15 cellular contexts compared by ENCODE assay signal in genomic region chr12:90611048-90611447, GRCh38.
A peak's percentile ranks its signal among the peaks of the same experiment; 100 is the strongest.
DNase-seq lines count a peak whose midpoint lies in the region; ATAC-seq and TF ChIP-seq lines count a peak whose summit lies in the region.
"Had no signal": no experiment of that assay in that cellular context is flagged by ENCODE, and none has a peak within 500 bp of the region (broad histone marks: within the 10 kb centered on the region; RNA-seq: fewer than 3 reads in every experiment).

No MANE protein-coding gene starts in this region.

- no peaks in the 10 kb centered on the region for H3K9me3 Mint-ChIP-seq in stimulated activated memory B cell treated with anti-CD40 and anti-IgM and Interleukin-4, amounts not matched to agents 10 μg/mL and 1 μg/mL and 100 μg/mL, for 72 hours
- H3K9me3 Mint-ChIP-seq in CD8-positive, alpha-beta T cell, result no peaks in the 10 kb centered on the region
- H3K9me3 Mint-ChIP-seq: GM23338, H9 had no signal

- POLR2A ChIA-PET in CD8-positive, alpha-beta T cell (lab: Charles Lee), result no interaction called here

- H3K27me3 Mint-ChIP-seq in stimulated activated memory B cell treated with anti-CD40 and anti-IgM and Interleukin-4, amounts not matched to agents 10 μg/mL and 1 μg/mL and 100 μg/mL, for 72 hours, result no peaks in the 10 kb centered on the region
- no peaks in the 10 kb centered on the region for H3K27me3 Mint-ChIP-seq in CD8-positive, alpha-beta T cell (ENCODE audit: low read depth)
- H3K27me3 Mint-ChIP-seq: CD4-positive, alpha-beta memory T cell had no signal

- no peaks in the 10 kb centered on the region for H3K36me3 Mint-ChIP-seq in stimulated activated memory B cell treated with anti-CD40 and anti-IgM and Interleukin-4, amounts not matched to agents 10 μg/mL and 1 μg/mL and 100 μg/mL, for 72 hours
- no peaks in the 10 kb centered on the region for H3K36me3 Mint-ChIP-seq in CD8-positive, alpha-beta T cell
- H3K36me3 Mint-ChIP-seq: CD4-positive, alpha-beta memory T cell had no signal

- H3K4me1 ChIP-seq in CD8-positive, alpha-beta T cell (ENCODE audit: insufficient read depth, low read length), result no peaks in the 10 kb centered on the region
- H3K4me1 ChIP-seq: Caco-2 had no signal

- no peak overlapping the region for H3K27ac ChIP-seq in CD8-positive, alpha-beta T cell (ENCODE audit: low read depth, low read length)

- H3K4me1 Mint-ChIP-seq in stimulated activated memory B cell treated with anti-CD40 and anti-IgM and Interleukin-4, amounts not matched to agents 10 μg/mL and 1 μg/mL and 100 μg/mL, for 72 hours, result no peaks in the 10 kb centered on the region
- H3K4me1 Mint-ChIP-seq in CD8-positive, alpha-beta T cell (ENCODE audit: low read depth), result no peaks in the 10 kb centered on the region
- H3K4me1 Mint-ChIP-seq: CD4-positive, alpha-beta memory T cell; GM23338; H9 had no signal

- no peaks in the 10 kb centered on the region for H3K27me3 ChIP-seq in CD8-positive, alpha-beta T cell (ENCODE audit: insufficient read depth, low read length)

- H3K36me3 ChIP-seq in CD8-positive, alpha-beta T cell (ENCODE audit: insufficient read depth, low read length), result no peaks in the 10 kb centered on the region

- intact Hi-C loops in Right ventricle myocardium superior (cut with DNase I), result no loop called here
- intact Hi-C loops in CD8-positive, alpha-beta T cell (cut with DNase I, micrococcal nuclease), result no loop called here

- no peak overlapping the region for H3K4me3 Mint-ChIP-seq in stimulated activated memory B cell treated with anti-CD40 and anti-IgM and Interleukin-4, amounts not matched to agents 10 μg/mL and 1 μg/mL and 100 μg/mL, for 72 hours
- no peak overlapping the region for H3K4me3 Mint-ChIP-seq in CD8-positive, alpha-beta T cell
- H3K4me3 Mint-ChIP-seq: CD4-positive, alpha-beta memory T cell; GM23338; H9 had no signal

- no peak overlapping the region for H3K27ac Mint-ChIP-seq in stimulated activated memory B cell treated with anti-CD40 and anti-IgM and Interleukin-4, amounts not matched to agents 10 μg/mL and 1 μg/mL and 100 μg/mL, for 72 hours
- H3K27ac Mint-ChIP-seq in CD8-positive, alpha-beta T cell, result no peak overlapping the region
- H3K27ac Mint-ChIP-seq: CD4-positive, alpha-beta memory T cell; GM23338; H9 had no signal

- no peak for TF ChIP-seq CTCF in CD8-positive, alpha-beta T cell (IDR thresholded peaks at IDR 0.05)

- no peaks in the 10 kb centered on the region for H3K9me3 ChIP-seq in CD8-positive, alpha-beta T cell (ENCODE audit: low read length)
- H3K9me3 ChIP-seq: Caco-2 had no signal

- peak; percentile 21 for DNase-seq in NCI-H510A treated with DMSO at 0.1 percent for 48 hours (lab: John Stamatoyannopoulos, UW)
- no peak for DNase-seq in NCI-H510A (lab: John Stamatoyannopoulos, UW)
- no peak for DNase-seq in Right ventricle myocardium superior
- no peak for DNase-seq in CD8-positive, alpha-beta T cell
- DNase-seq: 8988T; C1 segment of cervical spinal cord; Caco-2; CD4-positive, alpha-beta memory T cell; DMS153; DND-41; H9 had no signal

- ATAC-seq in GM18868 (IDR thresholded peaks at IDR 0.05; ENCODE audit: unreplicated experiment), result peak; percentile 8
- ATAC-seq in stimulated activated memory B cell treated with anti-CD40 and anti-IgM and Interleukin-4, amounts not matched to agents 10 μg/mL and 1 μg/mL and 100 μg/mL, for 72 hours, result peak; percentile 22
- no peak for ATAC-seq in Right ventricle myocardium superior (ENCODE audit: poor library complexity)
- ATAC-seq in CD8-positive, alpha-beta T cell, result no peak
- ATAC-seq: GM23338, HCT116 had no signal

- CTCF ChIA-PET in CD8-positive, alpha-beta T cell (lab: Charles Lee), result no interaction called here

- no peak overlapping the region for H3K4me3 ChIP-seq in CD8-positive, alpha-beta T cell (ENCODE audit: low read depth, low read length)
- H3K4me3 ChIP-seq: GM23338 had no signal

Comparison
In these comparisons a context has a peak if more than half of its experiments do, and no peak if none do; other contexts are left out.
1. ATAC-seq: peak in GM18868 (single experiment) and stimulated activated memory B cell treated with anti-CD40 and anti-IgM and Interleukin-4, amounts not matched to agents 10 μg/mL and 1 μg/mL and 100 μg/mL, for 72 hours (single experiment); none in Right ventricle myocardium superior (single experiment) and CD8-positive, alpha-beta T cell (single experiment).